In the genomic region with DNA sequence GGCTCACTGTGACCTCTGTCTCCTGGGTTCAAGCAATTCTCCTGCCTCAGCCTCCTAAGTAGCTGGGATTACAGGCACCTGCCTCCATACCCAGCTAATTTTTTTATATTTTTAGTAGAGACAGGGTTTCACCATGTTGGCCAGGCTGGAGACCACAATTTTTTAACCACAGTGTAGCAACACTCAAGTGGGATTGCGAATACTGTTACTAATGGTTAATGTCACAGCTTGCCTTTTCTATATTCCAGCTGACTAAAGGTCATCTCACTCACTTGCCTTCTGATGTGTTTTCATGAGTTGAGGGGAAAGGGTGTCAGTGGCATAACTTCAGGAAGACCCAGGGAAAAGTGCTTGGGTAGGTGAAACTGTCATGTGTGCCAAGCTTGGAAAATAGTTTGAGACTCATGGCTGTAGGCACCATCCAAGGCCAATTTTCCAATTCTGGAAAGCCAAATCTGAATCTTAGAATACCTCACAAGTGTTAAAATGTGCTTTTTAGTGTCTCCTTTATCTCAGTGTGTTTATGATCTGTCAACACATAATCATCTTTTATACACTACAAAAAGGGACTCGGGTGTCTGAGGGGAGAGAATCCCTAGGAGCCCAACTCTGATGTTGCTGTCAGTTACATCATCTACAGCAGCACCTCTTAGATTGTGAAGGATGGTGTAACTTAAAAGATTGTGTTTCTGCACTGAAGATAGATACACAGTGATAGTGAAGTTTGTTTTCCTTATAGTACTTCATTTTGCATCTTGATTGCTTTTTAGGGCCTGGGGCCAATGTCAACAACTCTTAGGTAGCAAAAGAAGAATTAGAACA, we compare ENCODE assay signal across 1 cellular context.
TF ChIP-seq lines count a peak whose summit lies in the region.

No MANE protein-coding gene starts in this region.

TF ChIP-seq in HEK293, 187 proteins besides CTCF, POLR2A, EP300 and RAD21 (continued from another document and continues in another):
- TF ChIP-seq PRDM2 (tag by site-specific recombination; IDR thresholded peaks at IDR 0.05; ENCODE audit: borderline replicate concordance) (no peak), ZBTB20 (tag by site-specific recombination; IDR thresholded peaks at IDR 0.05) (no peak), ZNF133 (tag by site-specific recombination; IDR thresholded peaks at IDR 0.05) (no peak), ZSCAN30 (tag by site-specific recombination; IDR thresholded peaks at IDR 0.05) (no peak), ZBTB44 (tag by site-specific recombination; IDR thresholded peaks at IDR 0.05) (0 out of 2 replicates have a peak, but pooled peaks have one; percentile 34), ZNF629 (tag by site-specific recombination; IDR thresholded peaks at IDR 0.05) (no peak), ZNF747 (tag by site-specific recombination; IDR thresholded peaks at IDR 0.05) (no peak), PRDM1 (tag by site-specific recombination; IDR thresholded peaks at IDR 0.05) (no peak), TRIM28 (IDR thresholded peaks at IDR 0.05; ENCODE audit: borderline replicate concordance, low read length) (no peak), SCRT1 (tag by site-specific recombination; IDR thresholded peaks at IDR 0.05; ENCODE audit: borderline replicate concordance) (no peak), ZNF501 (tag by site-specific recombination; IDR thresholded peaks at IDR 0.05) (no peak), FEZF1 (tag by site-specific recombination; IDR thresholded peaks at IDR 0.05) (peak; percentile 91), ZXDB (tag by site-specific recombination; IDR thresholded peaks at IDR 0.05) (no peak), ZNF335 (tag by site-specific recombination; conservative IDR thresholded peaks at IDR 0.05) (no peak), ZBTB10 (tag by site-specific recombination; IDR thresholded peaks at IDR 0.05) (no peak), KLF17 (tag by site-specific recombination; IDR thresholded peaks at IDR 0.05) (no peak), ELK4 (IDR thresholded peaks at IDR 0.05; ENCODE audit: borderline replicate concordance, low read depth, low read length) (no peak), KLF7 (tag by site-specific recombination; IDR thresholded peaks at IDR 0.05; ENCODE audit: borderline replicate concordance) (no peak), KLF9 (tag by site-specific recombination; IDR thresholded peaks at IDR 0.05; ENCODE audit: low read depth) (no peak), ZBTB21 (tag by site-specific recombination; IDR thresholded peaks at IDR 0.05) (no peak), ZBTB48 (tag by site-specific recombination; IDR thresholded peaks at IDR 0.05) (peak; percentile 13; the same call in 1 of the 2 replicates), TCF7L2 (IDR thresholded peaks at IDR 0.05; ENCODE audit: borderline replicate concordance, low read depth, low read length) (no peak), ZNF558 (tag by site-specific recombination; IDR thresholded peaks at IDR 0.05) (no peak), ZNF362 (tag by site-specific recombination; IDR thresholded peaks at IDR 0.05) (no peak), ZFP3 (tag by site-specific recombination; IDR thresholded peaks at IDR 0.05; ENCODE audit: low read depth) (no peak), ZNF292 (tag by site-specific recombination; IDR thresholded peaks at IDR 0.05; ENCODE audit: borderline replicate concordance, low read depth) (no peak), ZNF792 (tag by site-specific recombination; IDR thresholded peaks at IDR 0.05) (no peak)
- TF ChIP-seq, protein P1, sequence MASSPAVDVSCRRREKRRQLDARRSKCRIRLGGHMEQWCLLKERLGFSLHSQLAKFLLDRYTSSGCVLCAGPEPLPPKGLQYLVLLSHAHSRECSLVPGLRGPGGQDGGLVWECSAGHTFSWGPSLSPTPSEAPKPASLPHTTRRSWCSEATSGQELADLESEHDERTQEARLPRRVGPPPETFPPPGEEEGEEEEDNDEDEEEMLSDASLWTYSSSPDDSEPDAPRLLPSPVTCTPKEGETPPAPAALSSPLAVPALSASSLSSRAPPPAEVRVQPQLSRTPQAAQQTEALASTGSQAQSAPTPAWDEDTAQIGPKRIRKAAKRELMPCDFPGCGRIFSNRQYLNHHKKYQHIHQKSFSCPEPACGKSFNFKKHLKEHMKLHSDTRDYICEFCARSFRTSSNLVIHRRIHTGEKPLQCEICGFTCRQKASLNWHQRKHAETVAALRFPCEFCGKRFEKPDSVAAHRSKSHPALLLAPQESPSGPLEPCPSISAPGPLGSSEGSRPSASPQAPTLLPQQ (tag by site-specific recombination; IDR thresholded peaks at IDR 0.05): peak; percentile 24; the same call in 1 of the 2 replicates
- TF ChIP-seq, protein P2, sequence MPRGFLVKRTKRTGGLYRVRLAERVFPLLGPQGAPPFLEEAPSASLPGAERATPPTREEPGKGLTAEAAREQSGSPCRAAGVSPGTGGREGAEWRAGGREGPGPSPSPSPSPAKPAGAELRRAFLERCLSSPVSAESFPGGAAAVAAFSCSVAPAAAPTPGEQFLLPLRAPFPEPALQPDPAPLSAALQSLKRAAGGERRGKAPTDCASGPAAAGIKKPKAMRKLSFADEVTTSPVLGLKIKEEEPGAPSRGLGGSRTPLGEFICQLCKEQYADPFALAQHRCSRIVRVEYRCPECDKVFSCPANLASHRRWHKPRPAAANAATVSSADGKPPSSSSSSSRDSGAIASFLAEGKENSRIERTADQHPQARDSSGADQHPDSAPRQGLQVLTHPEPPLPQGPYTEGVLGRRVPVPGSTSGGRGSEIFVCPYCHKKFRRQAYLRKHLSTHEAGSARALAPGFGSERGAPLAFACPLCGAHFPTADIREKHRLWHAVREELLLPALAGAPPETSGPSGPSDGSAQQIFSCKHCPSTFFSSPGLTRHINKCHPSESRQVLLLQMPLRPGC (tag by site-specific recombination; IDR thresholded peaks at IDR 0.05): no peak
- TF ChIP-seq, protein P3, sequence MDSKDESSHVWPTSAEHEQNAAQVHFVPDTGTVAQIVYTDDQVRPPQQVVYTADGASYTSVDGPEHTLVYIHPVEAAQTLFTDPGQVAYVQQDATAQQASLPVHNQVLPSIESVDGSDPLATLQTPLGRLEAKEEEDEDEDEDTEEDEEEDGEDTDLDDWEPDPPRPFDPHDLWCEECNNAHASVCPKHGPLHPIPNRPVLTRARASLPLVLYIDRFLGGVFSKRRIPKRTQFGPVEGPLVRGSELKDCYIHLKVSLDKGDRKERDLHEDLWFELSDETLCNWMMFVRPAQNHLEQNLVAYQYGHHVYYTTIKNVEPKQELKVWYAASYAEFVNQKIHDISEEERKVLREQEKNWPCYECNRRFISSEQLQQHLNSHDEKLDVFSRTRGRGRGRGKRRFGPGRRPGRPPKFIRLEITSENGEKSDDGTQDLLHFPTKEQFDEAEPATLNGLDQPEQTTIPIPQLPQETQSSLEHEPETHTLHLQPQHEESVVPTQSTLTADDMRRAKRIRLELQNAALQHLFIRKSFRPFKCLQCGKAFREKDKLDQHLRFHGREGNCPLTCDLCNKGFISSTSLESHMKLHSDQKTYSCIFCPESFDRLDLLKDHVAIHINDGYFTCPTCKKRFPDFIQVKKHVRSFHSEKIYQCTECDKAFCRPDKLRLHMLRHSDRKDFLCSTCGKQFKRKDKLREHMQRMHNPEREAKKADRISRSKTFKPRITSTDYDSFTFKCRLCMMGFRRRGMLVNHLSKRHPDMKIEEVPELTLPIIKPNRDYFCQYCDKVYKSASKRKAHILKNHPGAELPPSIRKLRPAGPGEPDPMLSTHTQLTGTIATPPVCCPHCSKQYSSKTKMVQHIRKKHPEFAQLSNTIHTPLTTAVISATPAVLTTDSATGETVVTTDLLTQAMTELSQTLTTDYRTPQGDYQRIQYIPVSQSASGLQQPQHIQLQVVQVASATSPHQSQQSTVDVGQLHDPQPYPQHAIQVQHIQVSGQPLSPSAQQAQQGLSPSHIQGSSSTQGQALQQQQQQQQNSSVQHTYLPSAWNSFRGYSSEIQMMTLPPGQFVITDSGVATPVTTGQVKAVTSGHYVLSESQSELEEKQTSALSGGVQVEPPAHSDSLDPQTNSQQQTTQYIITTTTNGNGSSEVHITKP (tag by site-specific recombination; IDR thresholded peaks at IDR 0.05): no peak
